In genomic region chr6:139029470-139030210, GRCh38 we compare ENCODE assay signal across 9 cellular contexts. TPM values are rescaled to one million over a fixed set of nuclear protein-coding genes. Genes with fewer than 3 reads are reported as not detected.
A peak's percentile ranks its signal among the peaks of the same experiment; 100 is the strongest.
DNase-seq lines count a peak whose midpoint lies in the region; ATAC-seq and TF ChIP-seq lines count a peak whose summit lies in the region.
"Had no signal": no experiment of that assay in that cellular context is flagged by ENCODE, and none has a peak within 500 bp of the region (broad histone marks: within the 10 kb centered on the region; RNA-seq: fewer than 3 reads in every experiment).

No MANE protein-coding gene starts in this region.

- H3K9ac ChIP-seq in BLaER1 treated with 17β-estradiol and CSF1 and Interleukin-3, amounts not matched to agents 10 nM and 100 nM: peak overlapping the region; percentile 88 to 99 (median 97)

- peak overlapping the region; percentile 90 to 99 (median 96) for H3K27ac ChIP-seq in BLaER1 treated with 17β-estradiol and CSF1 and Interleukin-3, amounts not matched to agents 10 nM and 100 nM
- H3K27ac ChIP-seq in left ventricle myocardium inferior (replicated peaks): peak overlapping the region; percentile 91

- peaks cover 14 to 50% (median 32%) of the 10 kb centered on the region in 11 experiments; a peak in 20 of 22 replicates for H4K20me1 ChIP-seq in BLaER1 treated with 17β-estradiol and CSF1 and Interleukin-3, amounts not matched to agents 10 nM and 100 nM

- peaks cover 42 to 68% (median 47%) of the 10 kb centered on the region in 10 experiments for H3K4me1 ChIP-seq in BLaER1 treated with 17β-estradiol and CSF1 and Interleukin-3, amounts not matched to agents 10 nM and 100 nM
- peaks cover 34% of the 10 kb centered on the region for H3K4me1 ChIP-seq in left ventricle myocardium inferior

- no peak overlapping the region for H3K27ac Mint-ChIP-seq in activated naive CD4-positive, alpha-beta T cell treated with anti-CD3 and anti-CD28 coated beads, Interleukin-2, amount 50 U/mL, for 72 hours

- TF ChIP-seq CTCF in left ventricle myocardium inferior (IDR thresholded peaks at IDR 0.05; ENCODE audit: borderline replicate concordance): no peak

- intact Hi-C loops in left ventricle myocardium inferior (cut with micrococcal nuclease): no loop called here

- H3K4me2 ChIP-seq in BLaER1 treated with 17β-estradiol and CSF1 and Interleukin-3, amounts not matched to agents 10 nM and 100 nM: peak overlapping the region; percentile 82 to 96 (median 92)

- DNase-seq in NCI-H510A (lab: John Stamatoyannopoulos, UW) (peak; percentile 2), left ventricle myocardium inferior (peak; percentile 64), renal cortical epithelial cell (ENCODE audit: low read depth) (peak; percentile 34), foreskin melanocyte (no peak)
- DNase-seq in activated naive CD4-positive, alpha-beta T cell treated with anti-CD3 and anti-CD28 coated beads, Interleukin-2, amount 50 U/mL, for 72 hours (ENCODE audit: low spot score in 2 of 2): peak; percentile 31 to 74

- peak overlapping the region; percentile 81 to 99 (median 90) for H3K4me3 ChIP-seq in BLaER1 treated with 17β-estradiol and CSF1 and Interleukin-3, amounts not matched to agents 10 nM and 100 nM
- peak overlapping the region; percentile 98 for H3K4me3 ChIP-seq in left ventricle myocardium inferior

- no peaks in the 10 kb centered on the region for H3K27me3 ChIP-seq in BLaER1 treated with 17β-estradiol and CSF1 and Interleukin-3, amounts not matched to agents 10 nM and 100 nM
- no peaks in the 10 kb centered on the region for H3K27me3 ChIP-seq in left ventricle myocardium inferior (ENCODE audit: low read depth)

- peaks cover 21 to 23% of the 10 kb centered on the region in 2 donors for H3K36me3 Mint-ChIP-seq in activated naive CD4-positive, alpha-beta T cell treated with anti-CD3 and anti-CD28 coated beads, Interleukin-2, amount 50 U/mL, for 72 hours

- H3K9me3 Mint-ChIP-seq in activated naive CD4-positive, alpha-beta T cell treated with anti-CD3 and anti-CD28 coated beads, Interleukin-2, amount 50 U/mL, for 72 hours: no peaks in the 10 kb centered on the region
- H3K9me3 Mint-ChIP-seq: T-cell had no signal

- ATAC-seq in GM18907 (IDR thresholded peaks at IDR 0.05; ENCODE audit: unreplicated experiment) (peak; percentile 45), HG03095 (IDR thresholded peaks at IDR 0.05; ENCODE audit: unreplicated experiment) (peak; percentile 20)
- peak; percentile 8 to 50 for ATAC-seq in activated naive CD4-positive, alpha-beta T cell treated with anti-CD3 and anti-CD28 coated beads, Interleukin-2, amount 50 U/mL, for 72 hours

- peaks cover 16 to 27% (median 22%) of the 10 kb centered on the region in 11 experiments for H3K36me3 ChIP-seq in BLaER1 treated with 17β-estradiol and CSF1 and Interleukin-3, amounts not matched to agents 10 nM and 100 nM
- H3K36me3 ChIP-seq in left ventricle myocardium inferior: no peaks in the 10 kb centered on the region

- H3K9me3 ChIP-seq in BLaER1 treated with 17β-estradiol and CSF1 and Interleukin-3, amounts not matched to agents 10 nM and 100 nM (replicated peaks in 1 of 11): no peaks in the 10 kb centered on the region
- H3K9me3 ChIP-seq in left ventricle myocardium inferior (replicated peaks): no peaks in the 10 kb centered on the region

RNA-seq across cellular contexts. Expression of gene ABRACL, which starts 1.1 kb away (rescaled TPM):
- total RNA-seq in activated naive CD4-positive, alpha-beta T cell treated with anti-CD3 and anti-CD28 coated beads, Interleukin-2, amount 50 U/mL, for 72 hours: 100 to 1,000 TPM in 1 of 2 donors, 10 to 100 TPM in 1; 93.8 to 192 TPM
- total RNA-seq in left ventricle myocardium inferior: 4.3 TPM
- 44.7 and 148 TPM in 2 replicates for total RNA-seq in renal cortical epithelial cell

RNA-seq across cellular contexts. Expression of gene REPS1, which starts 41.6 kb away (rescaled TPM):
- total RNA-seq in activated naive CD4-positive, alpha-beta T cell treated with anti-CD3 and anti-CD28 coated beads, Interleukin-2, amount 50 U/mL, for 72 hours: 10 to 100 TPM; 40.5 to 59.6 TPM
- total RNA-seq in left ventricle myocardium inferior: 30.6 TPM
- 21.0 and 29.3 TPM in 2 replicates for total RNA-seq in renal cortical epithelial cell
